ENCODE assay signal across 8 cellular contexts in the genomic region with DNA sequence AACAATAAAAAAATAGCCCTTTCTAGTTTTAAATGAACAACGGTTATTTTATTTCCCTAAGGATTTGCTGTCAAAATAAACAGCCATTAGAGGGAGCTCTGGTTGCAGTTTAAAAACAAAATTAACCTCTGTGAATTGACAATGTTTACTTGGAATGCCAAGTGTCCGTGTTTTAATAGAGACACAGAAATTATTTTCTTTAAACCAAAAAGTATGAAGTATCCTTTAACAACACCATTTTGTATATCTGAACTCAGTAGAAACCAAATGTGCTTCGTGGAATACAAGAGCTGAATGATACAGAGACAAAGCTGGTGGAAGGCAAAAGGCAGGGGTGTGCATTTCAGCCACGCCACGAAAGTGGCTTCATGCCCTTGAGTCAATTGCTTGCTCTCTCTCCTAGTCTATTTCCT.
DNase-seq lines count a peak whose midpoint lies in the region; ATAC-seq, FAIRE-seq and TF ChIP-seq lines count a peak whose summit lies in the region.

No MANE protein-coding gene starts in this region.

- BruUV-seq in Caco-2 (replicated peaks; lab: Mats Ljungman, UMichigan) = no TSS peak

- no peak for ATAC-seq in HG02840 (IDR thresholded peaks at IDR 0.05; ENCODE audit: low FRiP score, unreplicated experiment)
- ATAC-seq in GM18505 (IDR thresholded peaks at IDR 0.05; ENCODE audit: unreplicated experiment) = no peak
- no peak for ATAC-seq in GM18868 (IDR thresholded peaks at IDR 0.05; ENCODE audit: unreplicated experiment)

- H3K27me3 ChIP-seq in Caco-2 (replicated peaks; ENCODE audit: control insufficient read depth, insufficient read depth, low read length) (no peaks in the 10 kb centered on the region), astrocyte (ENCODE audit: insufficient read depth, low read length) (no peaks in the 10 kb centered on the region)
- H3K27me3 ChIP-seq in CD4-positive, alpha-beta memory T cell (ENCODE audit: insufficient read depth, low read length) = no peaks in the 10 kb centered on the region

- FAIRE-seq in astrocyte (lab: Jason Lieb, UNC) = no peak

- H3K9ac ChIP-seq in astrocyte (ENCODE audit: low read length) = no peak overlapping the region

- H3K4me1 Mint-ChIP-seq in Caco-2 (ENCODE audit: low read depth, unreplicated experiment) (no peaks in the 10 kb centered on the region), astrocyte (ENCODE audit: low read depth, unreplicated experiment) (peaks cover 4% of the 10 kb centered on the region)
- H3K4me1 Mint-ChIP-seq in CD4-positive, alpha-beta memory T cell = peaks cover 4 to 5% (median 4%) of the 10 kb centered on the region in 4 donors

- H3K4me3 Mint-ChIP-seq in Caco-2 (ENCODE audit: unreplicated experiment) (no peak overlapping the region), astrocyte (ENCODE audit: unreplicated experiment) (no peak overlapping the region)
- H3K4me3 Mint-ChIP-seq in CD4-positive, alpha-beta memory T cell = peak overlapping the region in 1 of 8 donors; percentile 8

- H3K27me3 Mint-ChIP-seq in Caco-2 (ENCODE audit: insufficient read depth, unreplicated experiment) (peaks cover 10% of the 10 kb centered on the region), astrocyte (ENCODE audit: low read depth, unreplicated experiment) (no peaks in the 10 kb centered on the region)
- peaks cover 8 to 11% of the 10 kb centered on the region in 2 donors for H3K27me3 Mint-ChIP-seq in CD4-positive, alpha-beta memory T cell

- H3K4me3 ChIP-seq in Caco-2 (ENCODE audit: low read depth, low read length) = no peak overlapping the region
- no peak overlapping the region for H3K4me3 ChIP-seq in astrocyte (ENCODE audit: insufficient read depth, low read depth, low read length)
- no peak overlapping the region for H3K4me3 ChIP-seq in CD4-positive, alpha-beta memory T cell (ENCODE audit: low read length in 2 of 2)

- H3K79me2 ChIP-seq in astrocyte (ENCODE audit: insufficient read depth, low read length) = no peaks in the 10 kb centered on the region

- peak; percentile 30 to 36 for TF ChIP-seq CTCF in Caco-2 (IDR thresholded peaks at IDR 0.05; ENCODE audit: insufficient read depth in 1 of 2, low read depth in 1 of 2, low read length in 1 of 2, severe bottlenecking in 1 of 2, unreplicated experiment in 1 of 2)
- peak; percentile 56 for TF ChIP-seq CTCF in astrocyte (IDR thresholded peaks at IDR 0.05; ENCODE audit: insufficient read depth, low read depth, low read length)

- no peaks in the 10 kb centered on the region for H3K9me3 ChIP-seq in Caco-2
- no peaks in the 10 kb centered on the region for H3K9me3 ChIP-seq in astrocyte (ENCODE audit: insufficient read depth, low read depth, low read length)
- H3K9me3 ChIP-seq in CD4-positive, alpha-beta memory T cell (ENCODE audit: control insufficient read depth in 1 of 2, low read length in 2 of 2) = no peaks in the 10 kb centered on the region

- H3K27ac ChIP-seq in astrocyte (ENCODE audit: low read depth, low read length) = no peak overlapping the region
- H3K27ac ChIP-seq in CD4-positive, alpha-beta memory T cell (ENCODE audit: low read depth, low read length) = no peak overlapping the region

- no peak for TF ChIP-seq POLR2A in GM18505 (IDR thresholded peaks at IDR 0.05; ENCODE audit: borderline replicate concordance, extremely low read depth, insufficient read depth, insufficient read length)

- no peak for DNase-seq in Caco-2
- peak; percentile 14 to 48 for DNase-seq in Kasumi-1 (lab: John Stamatoyannopoulos, UW)
- DNase-seq in astrocyte (ENCODE audit: low read depth) = peak; percentile 6
- peak; percentile 59 to 64 for DNase-seq in lung microvascular endothelial cell (ENCODE audit: low read depth in 2 of 2)
- no peak for DNase-seq in CD4-positive, alpha-beta memory T cell

- POLR2A ChIA-PET in Caco-2 (lab: Charles Lee) = no interaction called here
- POLR2A ChIA-PET in CD4-positive, alpha-beta memory T cell (lab: Charles Lee; ENCODE audit: partially characterized antibody) = no interaction called here

- H3K36me3 ChIP-seq in Caco-2 (ENCODE audit: control insufficient read depth, insufficient read depth, low read length) = no peaks in the 10 kb centered on the region
- no peaks in the 10 kb centered on the region for H3K36me3 ChIP-seq in astrocyte (ENCODE audit: insufficient read depth, low read length)
- no peaks in the 10 kb centered on the region for H3K36me3 ChIP-seq in CD4-positive, alpha-beta memory T cell (ENCODE audit: insufficient read depth, low read length)

- H3K4me2 ChIP-seq in astrocyte (ENCODE audit: low read length) = peak overlapping the region; percentile 62

- H3K36me3 Mint-ChIP-seq in Caco-2 (ENCODE audit: insufficient read depth, unreplicated experiment) (no peaks in the 10 kb centered on the region), astrocyte (ENCODE audit: low read depth, unreplicated experiment) (no peaks in the 10 kb centered on the region)
- H3K36me3 Mint-ChIP-seq in CD4-positive, alpha-beta memory T cell = no peaks in the 10 kb centered on the region

- CTCF ChIA-PET in Caco-2 (lab: Charles Lee) = interaction anchor here (1.1 kb wide), 1 partner anchor 34 kb away, joined by 3 read pairs; no protein-coding TSS in a partner anchor
- CTCF ChIA-PET in CD4-positive, alpha-beta memory T cell (lab: Charles Lee; ENCODE audit: partially characterized antibody) = no interaction called here

- H3K27ac Mint-ChIP-seq in Caco-2 (ENCODE audit: unreplicated experiment) = no peak overlapping the region
- H3K27ac Mint-ChIP-seq in astrocyte (ENCODE audit: unreplicated experiment) = no peak overlapping the region
- no peak overlapping the region for H3K27ac Mint-ChIP-seq in CD4-positive, alpha-beta memory T cell

- H2AFZ ChIP-seq in astrocyte (ENCODE audit: low read depth, low read length) = no peak overlapping the region

- no peaks in the 10 kb centered on the region for H4K20me1 ChIP-seq in astrocyte (ENCODE audit: insufficient read depth, low read length)

- intact Hi-C loops in Caco-2 (cut with micrococcal nuclease; ENCODE audit: unreplicated experiment) = loop anchor here (2.0 kb wide), 1 partner anchor 637 kb away; no protein-coding TSS in a partner anchor
- intact Hi-C loops in CD4-positive, alpha-beta memory T cell (cut with micrococcal nuclease) = no loop called here

- H3K9me3 Mint-ChIP-seq in Caco-2 (ENCODE audit: unreplicated experiment) (no peaks in the 10 kb centered on the region), astrocyte (ENCODE audit: unreplicated experiment) (no peaks in the 10 kb centered on the region)
- H3K9me3 Mint-ChIP-seq in CD4-positive, alpha-beta memory T cell = no peaks in the 10 kb centered on the region

- H3K4me1 ChIP-seq in Caco-2 (no peaks in the 10 kb centered on the region), astrocyte (ENCODE audit: insufficient read depth, low read length) (no peaks in the 10 kb centered on the region)
- H3K4me1 ChIP-seq in CD4-positive, alpha-beta memory T cell (ENCODE audit: insufficient read depth, low read length) = no peaks in the 10 kb centered on the region

Comparison
In these comparisons a context has a peak if more than half of its experiments do, and no peak if none do; other contexts are left out.
1. DNase-seq: peak in Kasumi-1 (2 of 2), astrocyte (single experiment) and lung microvascular endothelial cell (2 of 2); none in Caco-2 (0 of 2) and CD4-positive, alpha-beta memory T cell (0 of 5).